8 cellular contexts compared by ENCODE assay signal in genomic region chr9:91681461-91682305, GRCh38.
DNase-seq lines count a peak whose midpoint lies in the region; ATAC-seq and TF ChIP-seq lines count a peak whose summit lies in the region.

No MANE protein-coding gene starts in this region.

- no peak overlapping the region for H3K27ac Mint-ChIP-seq in activated T-helper 2 cell treated with anti-CD3 and anti-CD28 coated beads, Interferon-gamma antibody, Interleukin-2, Interleukin-4, amounts not matched to agents 10 μg/mL and 5 μg/mL and 100 μg/mL, durations not matched to agents 14 hours and 24 hours and 36 hours

- BruUV-seq in PC-3 (replicated peaks; lab: Mats Ljungman, UMichigan), result no TSS peak

- H3K36me3 ChIP-seq in PC-3 (ENCODE audit: low read depth, low read length) (no peaks in the 10 kb centered on the region), thoracic aorta (no peaks in the 10 kb centered on the region)

- H3F3A ChIP-seq in PC-3 (ENCODE audit: low read length, unreplicated experiment), result no peaks in the 10 kb centered on the region

- no peaks in the 10 kb centered on the region for H3K9me3 ChIP-seq in PC-3 (ENCODE audit: low read length)
- H3K9me3 ChIP-seq in thoracic aorta, result no peaks in the 10 kb centered on the region

- no peak overlapping the region for H3K9ac ChIP-seq in PC-3 (ENCODE audit: low read length)

- no peaks in the 10 kb centered on the region for H3K79me2 ChIP-seq in PC-3 (ENCODE audit: low read length)

- H3K27me3 ChIP-seq in PC-3 (ENCODE audit: low read length), result no peaks in the 10 kb centered on the region
- no peaks in the 10 kb centered on the region for H3K27me3 ChIP-seq in thoracic aorta (replicated peaks; ENCODE audit: insufficient read depth)

- DNase-seq in DMS153 treated with DMSO at 0.1 percent for 48 hours (lab: John Stamatoyannopoulos, UW; ENCODE audit: unreplicated experiment) (peak; percentile 46), PC-3 (peak; percentile 71), fibroblast of villous mesenchyme (ENCODE audit: low read depth) (peak; percentile 65), nucleus accumbens (lab: John Stamatoyannopoulos, UW) (peak in 50 of 56 donors; percentile 10 to 85 (median 49)), thoracic aorta (ENCODE audit: low spot score) (no peak)
- DNase-seq in activated T-helper 2 cell treated with anti-CD3 and anti-CD28 coated beads, Interferon-gamma antibody, Interleukin-2, Interleukin-4, amounts not matched to agents 10 μg/mL and 5 μg/mL and 100 μg/mL, durations not matched to agents 14 hours and 24 hours and 36 hours (ENCODE audit: low spot score), result peak; percentile 64

- peaks cover 6% of the 10 kb centered on the region for H3K4me1 Mint-ChIP-seq in activated T-helper 2 cell treated with anti-CD3 and anti-CD28 coated beads, Interferon-gamma antibody, Interleukin-2, Interleukin-4, amounts not matched to agents 10 μg/mL and 5 μg/mL and 100 μg/mL, durations not matched to agents 14 hours and 24 hours and 36 hours (ENCODE audit: low read depth)

- peak; percentile 65 for ATAC-seq in HG02763 (IDR thresholded peaks at IDR 0.05; ENCODE audit: unreplicated experiment)
- ATAC-seq in PC-3, result peak; percentile 97
- ATAC-seq in thoracic aorta (ENCODE audit: insufficient number of reproducible peaks, low FRiP score, low read depth), result no peak
- ATAC-seq in HG02938 (IDR thresholded peaks at IDR 0.05; ENCODE audit: unreplicated experiment), result no peak

- H3K9me2 ChIP-seq in PC-3 (replicated peaks; ENCODE audit: low read length), result no peaks in the 10 kb centered on the region

- POLR2A ChIA-PET in PC-3 (lab: Charles Lee; ENCODE audit: unreplicated experiment), result no interaction called here

- intact Hi-C loops in PC-3 (cut with micrococcal nuclease), result loop anchor here (2.0 kb wide), 1 partner anchor 21 kb away; no protein-coding TSS in a partner anchor
- intact Hi-C loops in activated T-helper 2 cell treated with anti-CD3 and anti-CD28 coated beads, Interferon-gamma antibody, Interleukin-2, Interleukin-4, amounts not matched to agents 10 μg/mL and 5 μg/mL and 100 μg/mL, durations not matched to agents 14 hours and 24 hours and 36 hours (cut with micrococcal nuclease), result loop anchor here (1.0 to 10.0 kb wide), 4 partner anchors 36 to 766 kb away; no protein-coding TSS in a partner anchor

- H2AFZ ChIP-seq in PC-3 (ENCODE audit: low read length), result peak overlapping the region; percentile 77

- TF ChIP-seq CTCF in PC-3 (conservative IDR thresholded peaks at IDR 0.05; ENCODE audit: low read depth, low read length), result peak; percentile 75
- peak; percentile 91 for TF ChIP-seq CTCF in fibroblast of villous mesenchyme (IDR thresholded peaks at IDR 0.05; ENCODE audit: insufficient read depth, low read depth, low read length)
- TF ChIP-seq CTCF in thoracic aorta (IDR thresholded peaks at IDR 0.05), result peak; percentile 63

- no peaks in the 10 kb centered on the region for H3K36me3 Mint-ChIP-seq in activated T-helper 2 cell treated with anti-CD3 and anti-CD28 coated beads, Interferon-gamma antibody, Interleukin-2, Interleukin-4, amounts not matched to agents 10 μg/mL and 5 μg/mL and 100 μg/mL, durations not matched to agents 14 hours and 24 hours and 36 hours (ENCODE audit: low read depth)

- CTCF ChIA-PET in PC-3 (lab: Charles Lee), result no interaction called here

- H3K4me2 ChIP-seq in PC-3 (ENCODE audit: low read length), result peak overlapping the region; percentile 82

- peak overlapping the region; percentile 49 for H3K4me3 ChIP-seq in PC-3 (ENCODE audit: low read length)
- H3K4me3 ChIP-seq in fibroblast of villous mesenchyme (ENCODE audit: low read depth, low read length), result no peak overlapping the region
- H3K4me3 ChIP-seq in thoracic aorta, result peak overlapping the region; percentile 46

- peak overlapping the region; percentile 55 for H3K4me3 Mint-ChIP-seq in activated T-helper 2 cell treated with anti-CD3 and anti-CD28 coated beads, Interferon-gamma antibody, Interleukin-2, Interleukin-4, amounts not matched to agents 10 μg/mL and 5 μg/mL and 100 μg/mL, durations not matched to agents 14 hours and 24 hours and 36 hours (ENCODE audit: low read depth)

- H4K20me1 ChIP-seq in PC-3 (ENCODE audit: low read length), result no peaks in the 10 kb centered on the region

- peaks cover 28% of the 10 kb centered on the region for H3K27me3 Mint-ChIP-seq in activated T-helper 2 cell treated with anti-CD3 and anti-CD28 coated beads, Interferon-gamma antibody, Interleukin-2, Interleukin-4, amounts not matched to agents 10 μg/mL and 5 μg/mL and 100 μg/mL, durations not matched to agents 14 hours and 24 hours and 36 hours (ENCODE audit: low read depth)

- H3K9me3 Mint-ChIP-seq in activated T-helper 2 cell treated with anti-CD3 and anti-CD28 coated beads, Interferon-gamma antibody, Interleukin-2, Interleukin-4, amounts not matched to agents 10 μg/mL and 5 μg/mL and 100 μg/mL, durations not matched to agents 14 hours and 24 hours and 36 hours, result no peaks in the 10 kb centered on the region

- no peak overlapping the region for H3K27ac ChIP-seq in PC-3 (ENCODE audit: low read length)
- no peak overlapping the region for H3K27ac ChIP-seq in thoracic aorta

- H3K4me1 ChIP-seq in PC-3 (ENCODE audit: insufficient read depth, low read length) (peaks cover 29% of the 10 kb centered on the region), thoracic aorta (ENCODE audit: control insufficient read depth in 1 of 2, low read depth in 2 of 2) (no peaks in the 10 kb centered on the region)

Comparison
In these comparisons a context has a peak if more than half of its experiments do, and no peak if none do; other contexts are left out.
1. ATAC-seq: peak in HG02763 (single experiment) and PC-3 (single experiment); none in thoracic aorta (single experiment) and HG02938 (single experiment).
2. Peak in every context shown above with its lines, with median percentiles within 50 percentile points of each other: CTCF ChIP-seq.